10 cellular contexts compared by ENCODE assay signal in the genomic region with DNA sequence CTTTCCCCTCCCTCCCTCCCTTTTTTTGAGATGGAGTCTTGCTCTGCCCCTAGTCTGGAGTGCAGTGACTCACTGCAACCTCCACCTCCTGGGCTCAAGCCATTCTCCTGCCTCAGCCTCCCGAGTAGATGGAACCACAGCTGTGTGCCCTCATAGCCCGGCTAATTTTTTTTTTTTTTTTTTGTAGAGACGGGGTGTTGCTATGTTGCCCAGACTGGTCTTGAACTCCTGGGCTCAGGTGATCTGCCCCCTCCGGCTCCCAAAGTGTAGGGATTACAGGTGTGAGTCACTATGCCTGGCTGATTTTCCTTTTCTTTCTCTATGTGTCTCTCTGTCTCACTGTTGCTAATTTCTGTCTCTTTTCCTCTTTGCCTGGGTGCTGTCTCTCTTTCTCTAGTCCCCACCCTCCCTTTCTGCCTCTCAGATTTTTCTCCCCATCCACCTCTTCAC.
DNase-seq lines count a peak whose midpoint lies in the region; ATAC-seq and TF ChIP-seq lines count a peak whose summit lies in the region.
"Had no signal": no experiment of that assay in that cellular context is flagged by ENCODE, and none has a peak within 500 bp of the region (broad histone marks: within the 10 kb centered on the region; RNA-seq: fewer than 3 reads in every experiment).

No MANE protein-coding gene starts in this region.

- no peak for TF ChIP-seq POLR2A in HCT116 (IDR thresholded peaks at IDR 0.05; ENCODE audit: borderline replicate concordance, extremely low read depth, insufficient read depth, insufficient read length)

- no peaks in the 10 kb centered on the region for H3K79me2 ChIP-seq in HCT116 (ENCODE audit: insufficient read depth, low read length)

- H3K36me3 ChIP-seq in HCT116 (ENCODE audit: control insufficient read depth in 1 of 2, insufficient read depth in 2 of 2, low read length in 2 of 2) = no peaks in the 10 kb centered on the region
- peaks cover 0 to 22% of the 10 kb centered on the region in 2 donors for H3K36me3 ChIP-seq in left lung

- intact Hi-C loops in HCT116 (cut with micrococcal nuclease) = no loop called here
- intact Hi-C loops in activated T-helper 2 cell treated with anti-CD3 and anti-CD28 coated beads, Interferon-gamma antibody, Interleukin-2, Interleukin-4, amounts not matched to agents 10 μg/mL and 5 μg/mL and 100 μg/mL, durations not matched to agents 14 hours and 24 hours and 36 hours (cut with micrococcal nuclease) = no loop called here
- intact Hi-C loops in left lung (cut with DNase I) = no loop called here

- no peak overlapping the region for H2AFZ ChIP-seq in HCT116 (ENCODE audit: low read depth, low read length, poor library complexity, severe bottlenecking)

- peaks cover 23% of the 10 kb centered on the region for H3K27me3 Mint-ChIP-seq in activated T-helper 2 cell treated with anti-CD3 and anti-CD28 coated beads, Interferon-gamma antibody, Interleukin-2, Interleukin-4, amounts not matched to agents 10 μg/mL and 5 μg/mL and 100 μg/mL, durations not matched to agents 14 hours and 24 hours and 36 hours (ENCODE audit: low read depth)

- POLR2A ChIA-PET in HCT116 (lab: Charles Lee) = no interaction called here

- H3K4me1 Mint-ChIP-seq in activated T-helper 2 cell treated with anti-CD3 and anti-CD28 coated beads, Interferon-gamma antibody, Interleukin-2, Interleukin-4, amounts not matched to agents 10 μg/mL and 5 μg/mL and 100 μg/mL, durations not matched to agents 14 hours and 24 hours and 36 hours (ENCODE audit: low read depth) = peaks cover 7% of the 10 kb centered on the region

- RAD21 ChIA-PET in HCT116 (lab: Charles Lee; ENCODE audit: low non-redundant PET in 1 of 2, low total read pairs in 2 of 2, uncharacterized antibody in 2 of 2, unreplicated experiment in 2 of 2) = no interaction called here

- no peaks in the 10 kb centered on the region for H3K9me3 ChIP-seq in HCT116 (ENCODE audit: control insufficient read depth in 1 of 2, insufficient read depth in 1 of 2, low read depth in 1 of 2, low read length in 2 of 2)
- H3K9me3 ChIP-seq in left lung = no peaks in the 10 kb centered on the region

- no peaks in the 10 kb centered on the region for H3K9me2 ChIP-seq in HCT116 (ENCODE audit: insufficient read depth)

- ATAC-seq in HCT116 = peak; percentile 51
- ATAC-seq in left lung = peak; percentile 11
- no peak for ATAC-seq in GM21576 (IDR thresholded peaks at IDR 0.05; ENCODE audit: unreplicated experiment)

- peaks cover 7% of the 10 kb centered on the region; the same call in 1 of the 2 replicates for H3K27me3 ChIP-seq in HCT116 (ENCODE audit: insufficient read depth, low read length)
- peaks cover 0 to 40% of the 10 kb centered on the region in 2 donors for H3K27me3 ChIP-seq in left lung
- H3K27me3 ChIP-seq: cardiac muscle cell had no signal

- TF ChIP-seq CTCF in C4-2B (conservative IDR thresholded peaks at IDR 0.05) (no peak), HCT116 (IDR thresholded peaks at IDR 0.05 in 2 of 3, conservative IDR thresholded peaks at IDR 0.05 in 1 of 3; ENCODE audit: borderline replicate concordance in 1 of 3, insufficient read depth in 1 of 3, low read depth in 2 of 3, low read length in 2 of 3) (no peak), left lung (IDR thresholded peaks at IDR 0.05) (no peak)

- peak overlapping the region; percentile 76 for H3K4me2 ChIP-seq in HCT116 (ENCODE audit: low read length)

- H3K36me3 Mint-ChIP-seq in activated T-helper 2 cell treated with anti-CD3 and anti-CD28 coated beads, Interferon-gamma antibody, Interleukin-2, Interleukin-4, amounts not matched to agents 10 μg/mL and 5 μg/mL and 100 μg/mL, durations not matched to agents 14 hours and 24 hours and 36 hours (ENCODE audit: low read depth) = no peaks in the 10 kb centered on the region

- peak overlapping the region; percentile 75 for H3K27ac ChIP-seq in C4-2B
- no peak overlapping the region for H3K27ac ChIP-seq in HCT116 (ENCODE audit: low read depth, low read length)
- no peak overlapping the region for H3K27ac ChIP-seq in left lung
- H3K27ac ChIP-seq: cardiac muscle cell had no signal

- BruUV-seq in HCT116 (replicated peaks; lab: Mats Ljungman, UMichigan) = no TSS peak

- DNase-seq in HCT116 (ENCODE audit: low read depth, low spot score) (no peak), left lung (peak in 1 of 2 donors; percentile 3), HuH-7 (ENCODE audit: low spot score) (no peak), NCI-H748 (lab: John Stamatoyannopoulos, UW; ENCODE audit: unreplicated experiment) (no peak), glomerular visceral epithelial cell (ENCODE audit: extremely low spot score) (no peak)
- DNase-seq in activated T-helper 2 cell treated with anti-CD3 and anti-CD28 coated beads, Interferon-gamma antibody, Interleukin-2, Interleukin-4, amounts not matched to agents 10 μg/mL and 5 μg/mL and 100 μg/mL, durations not matched to agents 14 hours and 24 hours and 36 hours (ENCODE audit: low spot score) = no peak
- DNase-seq: activated CD4-positive, alpha-beta T cell treated with anti-CD3 and anti-CD28 coated beads, Interleukin-2, amount 50 U/mL, for 1 hour had no signal

- TF ChIP-seq RAD21 in HCT116 (IDR thresholded peaks at IDR 0.05; ENCODE audit: low read depth) = no peak

- peak overlapping the region; percentile 62 for H3K9ac ChIP-seq in HCT116 (ENCODE audit: low read length)

- no peaks in the 10 kb centered on the region for H3K9me3 Mint-ChIP-seq in activated T-helper 2 cell treated with anti-CD3 and anti-CD28 coated beads, Interferon-gamma antibody, Interleukin-2, Interleukin-4, amounts not matched to agents 10 μg/mL and 5 μg/mL and 100 μg/mL, durations not matched to agents 14 hours and 24 hours and 36 hours

- no peaks in the 10 kb centered on the region for H4K20me1 ChIP-seq in HCT116 (ENCODE audit: insufficient read depth)

- CTCF ChIA-PET in HCT116 (lab: Charles Lee) = interaction anchor here (0.7 kb wide), 1 partner anchor 34 kb away, joined by 5 read pairs; no protein-coding TSS in a partner anchor

- no peak overlapping the region for H3K27ac Mint-ChIP-seq in activated T-helper 2 cell treated with anti-CD3 and anti-CD28 coated beads, Interferon-gamma antibody, Interleukin-2, Interleukin-4, amounts not matched to agents 10 μg/mL and 5 μg/mL and 100 μg/mL, durations not matched to agents 14 hours and 24 hours and 36 hours

- H3K4me3 ChIP-seq in HCT116 (replicated peaks in 1 of 2; ENCODE audit: low read depth in 1 of 2, low read length in 2 of 2) (peak overlapping the region in 1 of 2 experiments; percentile 41; a peak in 1 of 4 replicates), left lung (peak overlapping the region in 1 of 2 donors; percentile 11)

- H3K4me1 ChIP-seq in HCT116 (ENCODE audit: control insufficient read depth in 1 of 2, insufficient read depth in 2 of 2, low read length in 2 of 2) (peaks cover 5 to 17% of the 10 kb centered on the region in 2 experiments; a peak in 3 of 4 replicates), left lung (peaks cover 4 to 13% of the 10 kb centered on the region in 2 donors)

- H3K4me3 Mint-ChIP-seq in activated T-helper 2 cell treated with anti-CD3 and anti-CD28 coated beads, Interferon-gamma antibody, Interleukin-2, Interleukin-4, amounts not matched to agents 10 μg/mL and 5 μg/mL and 100 μg/mL, durations not matched to agents 14 hours and 24 hours and 36 hours (ENCODE audit: low read depth) = peak overlapping the region; percentile 13

TF ChIP-seq in HCT116, 20 proteins besides CTCF, POLR2A, EP300 and RAD21:
- TF ChIP-seq ZFX (IDR thresholded peaks at IDR 0.05) (no peak), SRF (IDR thresholded peaks at IDR 0.05; ENCODE audit: low read depth) (no peak), TCF7L2 (IDR thresholded peaks at IDR 0.05; ENCODE audit: borderline replicate concordance, extremely low read depth, insufficient read depth, insufficient read length) (no peak), POLR2AphosphoS5 (IDR thresholded peaks at IDR 0.05; ENCODE audit: low read depth, low read length) (no peak), FOSL1 (IDR thresholded peaks at IDR 0.05; ENCODE audit: low read depth) (no peak), EGR1 (IDR thresholded peaks at IDR 0.05; ENCODE audit: low read depth) (no peak)
- TF ChIP-seq, protein P1, sequence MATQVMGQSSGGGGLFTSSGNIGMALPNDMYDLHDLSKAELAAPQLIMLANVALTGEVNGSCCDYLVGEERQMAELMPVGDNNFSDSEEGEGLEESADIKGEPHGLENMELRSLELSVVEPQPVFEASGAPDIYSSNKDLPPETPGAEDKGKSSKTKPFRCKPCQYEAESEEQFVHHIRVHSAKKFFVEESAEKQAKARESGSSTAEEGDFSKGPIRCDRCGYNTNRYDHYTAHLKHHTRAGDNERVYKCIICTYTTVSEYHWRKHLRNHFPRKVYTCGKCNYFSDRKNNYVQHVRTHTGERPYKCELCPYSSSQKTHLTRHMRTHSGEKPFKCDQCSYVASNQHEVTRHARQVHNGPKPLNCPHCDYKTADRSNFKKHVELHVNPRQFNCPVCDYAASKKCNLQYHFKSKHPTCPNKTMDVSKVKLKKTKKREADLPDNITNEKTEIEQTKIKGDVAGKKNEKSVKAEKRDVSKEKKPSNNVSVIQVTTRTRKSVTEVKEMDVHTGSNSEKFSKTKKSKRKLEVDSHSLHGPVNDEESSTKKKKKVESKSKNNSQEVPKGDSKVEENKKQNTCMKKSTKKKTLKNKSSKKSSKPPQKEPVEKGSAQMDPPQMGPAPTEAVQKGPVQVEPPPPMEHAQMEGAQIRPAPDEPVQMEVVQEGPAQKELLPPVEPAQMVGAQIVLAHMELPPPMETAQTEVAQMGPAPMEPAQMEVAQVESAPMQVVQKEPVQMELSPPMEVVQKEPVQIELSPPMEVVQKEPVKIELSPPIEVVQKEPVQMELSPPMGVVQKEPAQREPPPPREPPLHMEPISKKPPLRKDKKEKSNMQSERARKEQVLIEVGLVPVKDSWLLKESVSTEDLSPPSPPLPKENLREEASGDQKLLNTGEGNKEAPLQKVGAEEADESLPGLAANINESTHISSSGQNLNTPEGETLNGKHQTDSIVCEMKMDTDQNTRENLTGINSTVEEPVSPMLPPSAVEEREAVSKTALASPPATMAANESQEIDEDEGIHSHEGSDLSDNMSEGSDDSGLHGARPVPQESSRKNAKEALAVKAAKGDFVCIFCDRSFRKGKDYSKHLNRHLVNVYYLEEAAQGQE (IDR thresholded peaks at IDR 0.05; ENCODE audit: low read depth) = no peak
TF ChIP-seq in HCT116: peak in this region for 0.
